ENCODE assay signal across 8 cellular contexts in genomic region chr3:126267169-126267975, GRCh38.
A peak's percentile ranks its signal among the peaks of the same experiment; 100 is the strongest.
DNase-seq lines count a peak whose midpoint lies in the region; ATAC-seq and TF ChIP-seq lines count a peak whose summit lies in the region.

No MANE protein-coding gene starts in this region.

- H3K36me3 ChIP-seq in HUES64 (ENCODE audit: insufficient read depth, low read length) = no peaks in the 10 kb centered on the region
- no peaks in the 10 kb centered on the region for H3K36me3 ChIP-seq in brain microvascular endothelial cell (replicated peaks)

- 5% methylated on average over 61 of the region's 62 CpGs for whole genome bisulfite sequencing in HUES64

- H3K9ac ChIP-seq in HUES64 (ENCODE audit: low read depth, low read length) = peak overlapping the region; percentile 85

- H3K27ac ChIP-seq in HUES64 (ENCODE audit: low read depth, low read length) = peak overlapping the region; percentile 89
- H3K27ac ChIP-seq in brain microvascular endothelial cell = peak overlapping the region; percentile 56

- TF ChIP-seq CTCF in brain microvascular endothelial cell (IDR thresholded peaks at IDR 0.05; ENCODE audit: low read depth, low read length, missing control alignments) = peak; percentile 45
- peak; percentile 20 for TF ChIP-seq CTCF in retinal pigment epithelial cell (conservative IDR thresholded peaks at IDR 0.05; ENCODE audit: low read depth, low read length)

- in situ Hi-C loops in brain microvascular endothelial cell (cut with HindIII; ENCODE audit: low pct_ligation_motif_present, low sequenced_read_pairs) = no loop called here

- H3K4me1 ChIP-seq in HUES64 (ENCODE audit: insufficient read depth, low read length) = peaks cover 12% of the 10 kb centered on the region

- no peak for ATAC-seq in HG03378 (IDR thresholded peaks at IDR 0.05; ENCODE audit: unreplicated experiment)
- no peak for ATAC-seq in HG03045 (IDR thresholded peaks at IDR 0.05; ENCODE audit: unreplicated experiment)
- no peak for ATAC-seq in HG03342 (IDR thresholded peaks at IDR 0.05; ENCODE audit: unreplicated experiment)
- ATAC-seq in GM19035 (IDR thresholded peaks at IDR 0.05; ENCODE audit: unreplicated experiment) = no peak

- H3K4me3 ChIP-seq in HUES64 (ENCODE audit: low read length) (peak overlapping the region; percentile 58), brain microvascular endothelial cell (ENCODE audit: low read depth, low read length) (peak overlapping the region; percentile 46), iPS-11a (ENCODE audit: low read depth, low read length) (peak overlapping the region; percentile 44), retinal pigment epithelial cell (ENCODE audit: low read length) (peak overlapping the region; percentile 28)

- peak; percentile 89 for DNase-seq in brain microvascular endothelial cell
- peak; percentile 95 for DNase-seq in retinal pigment epithelial cell (ENCODE audit: low read depth)

- H3K9me3 ChIP-seq in HUES64 (ENCODE audit: insufficient read depth, low read depth, low read length) = no peaks in the 10 kb centered on the region

- H3K27me3 ChIP-seq in HUES64 (ENCODE audit: insufficient read depth, low read length) (peaks cover 15% of the 10 kb centered on the region), brain microvascular endothelial cell (replicated peaks) (no peaks in the 10 kb centered on the region)
